ENCODE assay signal across 32 cellular contexts in genomic region chr17:61684818-61685217, GRCh38.
DNase-seq lines count a peak whose midpoint lies in the region; ATAC-seq, FAIRE-seq and TF ChIP-seq lines count a peak whose summit lies in the region.
"Had no signal": no experiment of that assay in that cellular context is flagged by ENCODE, and none has a peak within 500 bp of the region (broad histone marks: within the 10 kb centered on the region; RNA-seq: fewer than 3 reads in every experiment).

No MANE protein-coding gene starts in this region.

- DNase-seq in GM12878 (ENCODE audit: low read depth, low spot score) (no peak), K562 (ENCODE audit: extremely low read depth in 1 of 4, low spot score in 3 of 4) (no peak), urothelium cell line (ENCODE audit: low spot score) (no peak), NCI-H774 (lab: John Stamatoyannopoulos, UW) (no peak), D721Med (ENCODE audit: insufficient read length, low spot score) (no peak)
- no peak for DNase-seq in effector CD4-positive, alpha-beta T cell
- DNase-seq: 8988T; ACHN; AML-193; BE2C; C1 segment of cervical spinal cord; Caco-2; Calu3; CD4-positive, alpha-beta memory T cell; CD4-positive, alpha-beta T cell; CD4-positive, CD25-positive, alpha-beta regulatory T cell; CD8-positive, alpha-beta memory T cell; CD8-positive, alpha-beta T cell; COR-L47; DMS 273 treated with DMSO at 0.1 percent for 48 hours; DMS153; DMS53; DMS79; DMS79 treated with DMSO at 0.1 percent for 48 hours; DND-41; EL had no signal

- H3K9me3 ChIP-seq in GM12878 (replicated peaks; ENCODE audit: control insufficient read depth, insufficient read depth, low read length): no peaks in the 10 kb centered on the region
- no peaks in the 10 kb centered on the region for H3K9me3 ChIP-seq in K562 (replicated peaks; ENCODE audit: control insufficient read depth, insufficient read depth, low read depth, low read length)
- H3K9me3 ChIP-seq: A549, BE2C, BLaER1, Caco-2 had no signal

- BruUV-seq in GM12878 (replicated peaks; lab: Mats Ljungman, UMichigan): no TSS peak
- no TSS peak for BruUV-seq in K562 (replicated peaks; lab: Mats Ljungman, UMichigan)

- H3K4me2 ChIP-seq in GM12878 (ENCODE audit: control insufficient read depth, insufficient read depth): no peak overlapping the region
- no peak overlapping the region for H3K4me2 ChIP-seq in K562 (ENCODE audit: insufficient read depth, low read length)
- H3K4me2 ChIP-seq: A549; BLaER1; BLaER1 treated with 17β-estradiol and CSF1 and Interleukin-3, amounts not matched to agents 10 nM and 100 nM had no signal

- RAD21 ChIA-PET in GM12878 (lab: Charles Lee; ENCODE audit: unreplicated experiment): no interaction called here

- FAIRE-seq in GM12878 (lab: Jason Lieb, UNC): no peak
- no peak for FAIRE-seq in K562 (lab: Jason Lieb, UNC)
- FAIRE-seq in urothelium cell line (lab: Jason Lieb, UNC): peak; percentile 17
- FAIRE-seq in D721Med (lab: Jason Lieb, UNC): no peak
- FAIRE-seq: A204.1, A549 had no signal

- in situ Hi-C loops in GM12878 (cut with MboI) (no loop called here), K562 (cut with MboI) (no loop called here)

- TF ChIP-seq POLR2A in GM12878 (IDR thresholded peaks at IDR 0.05; ENCODE audit: low read depth, low read length) (no peak), K562 (conservative IDR thresholded peaks at IDR 0.05) (no peak)

- CTCF ChIA-PET in GM12878 (lab: Yijun Ruan, JAX) (no interaction called here), K562 (lab: Yijun Ruan, JAX; ENCODE audit: low intra/inter-chr PET ratio) (no interaction called here)

- H2AFZ ChIP-seq in GM12878 (ENCODE audit: control insufficient read depth, low read depth, low read length) (no peak overlapping the region), K562 (ENCODE audit: low read depth, low read length) (no peak overlapping the region)

- WGBS in GM12878 (ENCODE audit: insufficient coverage, insufficient replicate concordance, low lambda C conversion rate, missing lambda C conversion rate): 100% methylated on average over 5 of the region's 5 CpGs
- WGBS in K562 (ENCODE audit: insufficient coverage, low coverage, missing lambda C conversion rate): 93% methylated on average over 5 of the region's 5 CpGs

- H3K4me3 ChIP-seq in GM12878 (no peak overlapping the region), K562 (no peak overlapping the region)
- H3K4me3 ChIP-seq: A549; BLaER1; BLaER1 treated with 17β-estradiol and CSF1 and Interleukin-3, amounts not matched to agents 10 nM and 100 nM had no signal

- SMC1A ChIA-PET in GM12878 (lab: Charles Lee; ENCODE audit: uncharacterized antibody, unreplicated experiment): interaction anchor here (0.6 to 1.5 kb wide), 2 partner anchors 129 to 134 kb away, joined by 3 read pairs; no protein-coding TSS in a partner anchor

- H3K9ac ChIP-seq in GM12878 (ENCODE audit: control insufficient read depth, insufficient read depth, low read length) (no peak overlapping the region), K562 (ENCODE audit: insufficient read depth in 1 of 2, low read depth in 2 of 2, low read length in 2 of 2) (no peak overlapping the region)
- H3K9ac ChIP-seq: BLaER1; BLaER1 treated with 17β-estradiol and CSF1 and Interleukin-3, amounts not matched to agents 10 nM and 100 nM had no signal

- no peaks in the 10 kb centered on the region for H3K36me3 ChIP-seq in GM12878 (ENCODE audit: control insufficient read depth in 2 of 2, insufficient read depth in 2 of 2, low read length in 1 of 2)
- peaks cover 18% of the 10 kb centered on the region; the same call in 1 of the 3 replicates for H3K36me3 ChIP-seq in K562 (ENCODE audit: control insufficient read depth, insufficient read depth, low read length)
- H3K36me3 ChIP-seq: BE2C had no signal

- POLR2A ChIA-PET in GM12878 (lab: Charles Lee) (no interaction called here), K562 (lab: Yijun Ruan, JAX) (no interaction called here)

- TF ChIP-seq RAD21 in GM12878 (IDR thresholded peaks at IDR 0.05; ENCODE audit: insufficient read depth, low read depth, low read length): no peak
- no peak for TF ChIP-seq RAD21 in K562 (CRISPR knock-in tag; conservative IDR thresholded peaks at IDR 0.05 in 1 of 2, IDR thresholded peaks at IDR 0.05 in 1 of 2)

- H3K27me3 ChIP-seq in GM12878 (replicated peaks in 1 of 2; ENCODE audit: control insufficient read depth in 2 of 2, insufficient read depth in 2 of 2, low read length in 1 of 2) (no peaks in the 10 kb centered on the region), K562 (ENCODE audit: control insufficient read depth in 2 of 2, insufficient read depth in 2 of 2, low read length in 2 of 2) (no peaks in the 10 kb centered on the region)
- H3K27me3 ChIP-seq: BE2C; BLaER1; BLaER1 treated with 17β-estradiol and CSF1 and Interleukin-3, amounts not matched to agents 10 nM and 100 nM had no signal

- TF ChIP-seq CTCF in GM12878 (IDR thresholded peaks at IDR 0.05 in 2 of 3, conservative IDR thresholded peaks at IDR 0.05 in 1 of 3; ENCODE audit: control insufficient read depth in 2 of 3, extremely low read depth in 1 of 3, insufficient read depth in 1 of 3, low read depth in 3 of 3, low read length in 3 of 3) (no peak), K562 (IDR thresholded peaks at IDR 0.05 in 2 of 3, conservative IDR thresholded peaks at IDR 0.05 in 1 of 3; ENCODE audit: insufficient read depth in 2 of 3, low read depth in 1 of 3, low read length in 3 of 3) (no peak), D721Med (IDR thresholded peaks at IDR 0.05; ENCODE audit: insufficient read depth, missing control alignments) (no peak)

- H3K27ac ChIP-seq in GM12878 (ENCODE audit: control insufficient read depth, insufficient read depth) (no peak overlapping the region), K562 (ENCODE audit: extremely low read depth, low read depth, low read length) (no peak overlapping the region)
- H3K27ac ChIP-seq: 22Rv1; A549; BLaER1; BLaER1 treated with 17β-estradiol and CSF1 and Interleukin-3, amounts not matched to agents 10 nM and 100 nM; C4-2B had no signal

- H3K4me1 ChIP-seq in GM12878 (ENCODE audit: control insufficient read depth, insufficient read depth, low read length) (no peaks in the 10 kb centered on the region), K562 (replicated peaks in 1 of 2; ENCODE audit: control insufficient read depth in 2 of 2, insufficient read depth in 2 of 2, low read length in 2 of 2) (no peaks in the 10 kb centered on the region)
- H3K4me1 ChIP-seq: A549, BE2C, BLaER1, Caco-2 had no signal

- H3K79me2 ChIP-seq in GM12878 (ENCODE audit: control insufficient read depth, insufficient read depth, low read length) (no peaks in the 10 kb centered on the region), K562 (ENCODE audit: control insufficient read depth, insufficient read depth, low read length) (no peaks in the 10 kb centered on the region)

- no peaks in the 10 kb centered on the region for H4K20me1 ChIP-seq in GM12878 (ENCODE audit: control insufficient read depth, insufficient read depth)
- H4K20me1 ChIP-seq in K562 (replicated peaks; ENCODE audit: control insufficient read depth, insufficient read depth, low read length): no peaks in the 10 kb centered on the region
- H4K20me1 ChIP-seq: BLaER1; BLaER1 treated with 17β-estradiol and CSF1 and Interleukin-3, amounts not matched to agents 10 nM and 100 nM had no signal

- no peak for TF ChIP-seq EP300 in GM12878 (IDR thresholded peaks at IDR 0.05; ENCODE audit: borderline replicate concordance in 1 of 2, control insufficient read depth in 1 of 2, low read depth in 2 of 2, low read length in 2 of 2)
- no peak for TF ChIP-seq EP300 in K562 (IDR thresholded peaks at IDR 0.05; ENCODE audit: low read length)

- ATAC-seq in GM12878 (no peak), K562 (no peak)
- ATAC-seq: A549; CD8-positive, alpha-beta T cell had no signal

- no peaks in the 10 kb centered on the region for H3K9me1 ChIP-seq in K562 (ENCODE audit: control insufficient read depth, insufficient read depth, low read length)

- intact Hi-C loops in GM12878 (cut with micrococcal nuclease; ENCODE audit: unreplicated experiment) (no loop called here), K562 (cut with micrococcal nuclease) (no loop called here)

TF ChIP-seq in GM12878, 131 proteins besides CTCF, POLR2A, EP300 and RAD21:
- TF ChIP-seq BCL3 (IDR thresholded peaks at IDR 0.05; ENCODE audit: borderline replicate concordance, insufficient read depth, low read depth, low read length, poor library complexity, severe bottlenecking): no peak
- 0 out of 2 replicates have a peak, but pooled peaks have one; percentile 59 for TF ChIP-seq NFXL1 (IDR thresholded peaks at IDR 0.05; ENCODE audit: borderline replicate concordance)

TF ChIP-seq in K562, 482 proteins besides CTCF, POLR2A, EP300 and RAD21:
- no peak for TF ChIP-seq FOXJ2 (tag; IDR thresholded peaks at IDR 0.05)
- TF ChIP-seq ZBTB11 (CRISPR knock-in tag; IDR thresholded peaks at IDR 0.05): peak in 1 of 3 experiments; percentile 94; a peak in 2 of 6 replicates
- peak; percentile 19 for TF ChIP-seq EWSR1 (IDR thresholded peaks at IDR 0.05; ENCODE audit: borderline replicate concordance, low read depth, partially characterized antibody)
- no peak for TF ChIP-seq ZKSCAN3 (CRISPR knock-in tag; IDR thresholded peaks at IDR 0.05)

Comparison
In these comparisons a context has a peak if more than half of its experiments do, and no peak if none do; other contexts are left out.
1. Of the 99 proteins assayed by ChIP-seq in both K562 and GM12878: peak only in K562: none; only in GM12878: NFXL1; in both: none; in neither: 97; mixed calls (peak in some experiments, not most) for 1.